ENCODE assay signal across 15 cellular contexts in the genomic region with DNA sequence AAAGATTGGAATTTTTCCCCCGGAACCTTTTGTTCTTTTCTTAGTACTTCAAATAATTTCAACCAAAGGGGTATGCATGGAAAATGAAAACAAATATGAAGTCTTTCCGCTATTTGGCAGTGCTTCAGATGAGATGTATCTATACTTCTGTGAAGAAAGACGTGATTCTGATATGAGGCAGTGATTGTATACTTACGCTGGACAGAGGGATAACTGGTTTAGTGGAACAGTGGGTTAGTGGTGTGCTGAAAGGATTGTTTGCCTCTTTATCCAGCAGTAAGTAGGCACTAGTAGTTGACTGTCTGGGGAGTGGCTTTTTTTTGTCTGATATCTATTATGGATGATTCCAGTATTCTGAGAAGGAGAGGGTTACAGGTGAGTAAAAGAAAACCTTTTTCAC.
A peak's percentile ranks its signal among the peaks of the same experiment; 100 is the strongest.
DNase-seq lines count a peak whose midpoint lies in the region; ATAC-seq, FAIRE-seq and TF ChIP-seq lines count a peak whose summit lies in the region.
"Had no signal": no experiment of that assay in that cellular context is flagged by ENCODE, and none has a peak within 500 bp of the region (broad histone marks: within the 10 kb centered on the region; RNA-seq: fewer than 3 reads in every experiment).

No MANE protein-coding gene starts in this region.

- no peaks in the 10 kb centered on the region for H3K36me3 Mint-ChIP-seq in astrocyte (ENCODE audit: low read depth, unreplicated experiment)

- H4K20me1 ChIP-seq in astrocyte (ENCODE audit: insufficient read depth, low read length) (peaks cover 4% of the 10 kb centered on the region), MM.1S (ENCODE audit: insufficient read depth, low read length) (no peaks in the 10 kb centered on the region)

- H3K9me3 Mint-ChIP-seq in astrocyte (ENCODE audit: unreplicated experiment): no peaks in the 10 kb centered on the region
- H3K9me3 Mint-ChIP-seq: CD4-positive, alpha-beta memory T cell had no signal

- peak overlapping the region; percentile 51 for H3K4me3 ChIP-seq in left ventricle myocardium inferior
- H3K4me3 ChIP-seq in astrocyte (ENCODE audit: insufficient read depth, low read depth, low read length): peak overlapping the region; percentile 60
- H3K4me3 ChIP-seq in left lung: peak overlapping the region; percentile 1 to 7
- H3K4me3 ChIP-seq in urinary bladder (ENCODE audit: low read depth, low read length): peak overlapping the region; percentile 34
- H3K4me3 ChIP-seq in MM.1S (ENCODE audit: low read length): no peak overlapping the region
- H3K4me3 ChIP-seq: GM12878 had no signal

- WGBS in urinary bladder: 22% methylated on average over 4 of the region's 4 CpGs

- peak overlapping the region; percentile 1 for H3K4me3 Mint-ChIP-seq in astrocyte (ENCODE audit: unreplicated experiment)

- intact Hi-C loops in left ventricle myocardium inferior (cut with micrococcal nuclease) (no loop called here), left cardiac atrium (cut with DNase I) (no loop called here), left lung (cut with DNase I) (no loop called here)

- H3K9me3 ChIP-seq in left ventricle myocardium inferior (replicated peaks) (no peaks in the 10 kb centered on the region), astrocyte (ENCODE audit: insufficient read depth, low read depth, low read length) (no peaks in the 10 kb centered on the region), left lung (no peaks in the 10 kb centered on the region), MM.1S (replicated peaks; ENCODE audit: insufficient read depth, low read length) (no peaks in the 10 kb centered on the region)

- H3K9ac ChIP-seq in astrocyte (ENCODE audit: low read length) (peak overlapping the region; percentile 76), MM.1S (ENCODE audit: low read length) (no peak overlapping the region)

- H3K27me3 Mint-ChIP-seq in astrocyte (ENCODE audit: low read depth, unreplicated experiment): no peaks in the 10 kb centered on the region
- H3K27me3 Mint-ChIP-seq: CD4-positive, alpha-beta memory T cell had no signal

- H3K4me1 ChIP-seq in left ventricle myocardium inferior (peaks cover 25% of the 10 kb centered on the region), astrocyte (ENCODE audit: insufficient read depth, low read length) (peaks cover 4% of the 10 kb centered on the region), left lung (no peaks in the 10 kb centered on the region), urinary bladder (ENCODE audit: insufficient read depth) (no peaks in the 10 kb centered on the region), MM.1S (ENCODE audit: low read length) (peaks cover 10% of the 10 kb centered on the region)

- no peak for TF ChIP-seq CTCF in left ventricle myocardium inferior (IDR thresholded peaks at IDR 0.05; ENCODE audit: borderline replicate concordance)
- no peak for TF ChIP-seq CTCF in astrocyte (IDR thresholded peaks at IDR 0.05; ENCODE audit: insufficient read depth, low read depth, low read length)
- TF ChIP-seq CTCF in left lung (IDR thresholded peaks at IDR 0.05): no peak
- no peak for TF ChIP-seq CTCF in MM.1S (IDR thresholded peaks at IDR 0.05; ENCODE audit: low read length)

- H3K4me2 ChIP-seq in astrocyte (ENCODE audit: low read length) (peak overlapping the region; percentile 91), MM.1S (ENCODE audit: low read depth, low read length) (no peak overlapping the region)

- H3K27ac Mint-ChIP-seq in astrocyte (ENCODE audit: unreplicated experiment): no peak overlapping the region

- ATAC-seq in left cardiac atrium (no peak), left lung (peak; percentile 76)
- ATAC-seq: GM12878 had no signal

- DNase-seq in left ventricle myocardium inferior (no peak), left cardiac atrium (no peak), astrocyte (ENCODE audit: low read depth) (no peak), left lung (no peak), HTR-8/SVneo (ENCODE audit: insufficient read length, low spot score) (no peak), AG08395 (ENCODE audit: low spot score) (no peak), MM.1S (no peak)
- DNase-seq: activated CD4-positive, alpha-beta T cell treated with anti-CD3 and anti-CD28 coated beads for 1 hour; activated naive CD4-positive, alpha-beta T cell treated with Interleukin-2 at 50 U/mL for 16 hours; CD4-positive, alpha-beta memory T cell; retina; RPMI8226 had no signal

- H3K27ac ChIP-seq in left ventricle myocardium inferior (replicated peaks) (no peak overlapping the region), astrocyte (ENCODE audit: low read depth, low read length) (no peak overlapping the region), left lung (no peak overlapping the region), urinary bladder (ENCODE audit: low read depth) (no peak overlapping the region), MM.1S (ENCODE audit: low read length) (no peak overlapping the region)

- H3K79me2 ChIP-seq in astrocyte (ENCODE audit: insufficient read depth, low read length) (peaks cover 32% of the 10 kb centered on the region), MM.1S (ENCODE audit: low read length) (peaks cover 74% of the 10 kb centered on the region)

- FAIRE-seq in astrocyte (lab: Jason Lieb, UNC) (no peak), HTR-8/SVneo (lab: Jason Lieb, UNC) (no peak)
- FAIRE-seq: endometrium, GM12878 had no signal

- no peaks in the 10 kb centered on the region for H3K27me3 ChIP-seq in left ventricle myocardium inferior (ENCODE audit: low read depth)
- no peaks in the 10 kb centered on the region for H3K27me3 ChIP-seq in astrocyte (ENCODE audit: insufficient read depth, low read length)
- H3K27me3 ChIP-seq in left lung: no peaks in the 10 kb centered on the region
- H3K27me3 ChIP-seq in MM.1S (replicated peaks; ENCODE audit: insufficient read depth, low read length): no peaks in the 10 kb centered on the region

- H3K36me3 ChIP-seq in left ventricle myocardium inferior: no peaks in the 10 kb centered on the region
- no peaks in the 10 kb centered on the region for H3K36me3 ChIP-seq in astrocyte (ENCODE audit: insufficient read depth, low read length)
- no peaks in the 10 kb centered on the region for H3K36me3 ChIP-seq in left lung
- no peaks in the 10 kb centered on the region for H3K36me3 ChIP-seq in urinary bladder (ENCODE audit: insufficient read depth)
- H3K36me3 ChIP-seq in MM.1S (replicated peaks; ENCODE audit: insufficient read depth, low read length): no peaks in the 10 kb centered on the region

- H3K9me2 ChIP-seq in MM.1S (replicated peaks; ENCODE audit: insufficient read depth, low read length): no peaks in the 10 kb centered on the region

- H2AFZ ChIP-seq in astrocyte (ENCODE audit: low read depth, low read length): no peak overlapping the region
- H2AFZ ChIP-seq in MM.1S (ENCODE audit: low read length): no peak overlapping the region

- H3K4me1 Mint-ChIP-seq in astrocyte (ENCODE audit: low read depth, unreplicated experiment): peaks cover 30% of the 10 kb centered on the region

- no peaks in the 10 kb centered on the region for H3F3A ChIP-seq in MM.1S (ENCODE audit: insufficient read depth, low read length)
